Comparison of ENCODE assay signal across 23 cellular contexts in genomic region chr20:56179051-56179450, GRCh38.
A peak's percentile ranks its signal among the peaks of the same experiment; 100 is the strongest.
DNase-seq lines count a peak whose midpoint lies in the region; ATAC-seq and TF ChIP-seq lines count a peak whose summit lies in the region.
"Had no signal": no experiment of that assay in that cellular context is flagged by ENCODE, and none has a peak within 500 bp of the region (broad histone marks: within the 10 kb centered on the region; RNA-seq: fewer than 3 reads in every experiment).

No MANE protein-coding gene starts in this region.

- H3K27me3 ChIP-seq in RWPE2 (ENCODE audit: insufficient read depth, poor library complexity, severe bottlenecking) = peaks cover 32% of the 10 kb centered on the region
- H3K27me3 ChIP-seq: BE2C, BLaER1 had no signal

- in situ Hi-C loops in T47D (cut with HindIII; ENCODE audit: low pct_unique_long_range_greater_than_20kb, low sequenced_read_pairs) = no loop called here

- no peaks in the 10 kb centered on the region for H3K36me3 ChIP-seq in RWPE2 (ENCODE audit: low read depth)
- H3K36me3 ChIP-seq: BE2C, BLaER1 had no signal

- no peaks in the 10 kb centered on the region for H3K9me3 ChIP-seq in RWPE2 (ENCODE audit: severe bottlenecking)
- H3K9me3 ChIP-seq: BE2C, BLaER1 had no signal

- H3K4me3 Mint-ChIP-seq in MCF 10A (ENCODE audit: unreplicated experiment) = no peak overlapping the region
- H3K4me3 Mint-ChIP-seq: CD14-positive monocyte; CD4-positive, alpha-beta memory T cell; CD4-positive, CD25-positive, alpha-beta regulatory T cell; CD8-positive, alpha-beta memory T cell had no signal

- no peaks in the 10 kb centered on the region for H3K4me1 Mint-ChIP-seq in MCF 10A (ENCODE audit: insufficient read depth, unreplicated experiment)
- H3K4me1 Mint-ChIP-seq: CD14-positive monocyte; CD4-positive, alpha-beta memory T cell; CD4-positive, CD25-positive, alpha-beta regulatory T cell; CD8-positive, alpha-beta memory T cell had no signal

- intact Hi-C loops in MCF 10A (cut with micrococcal nuclease) = loop anchor here (10.0 kb wide), 1 partner anchor 1954 kb away; no protein-coding TSS in a partner anchor

- H3K4me3 ChIP-seq in RWPE2 (ENCODE audit: severe bottlenecking) = no peak overlapping the region
- H3K4me3 ChIP-seq: BLaER1, GM12878 had no signal

- POLR2A ChIA-PET in MCF 10A (lab: Yijun Ruan, JAX) = interaction anchor here (0.7 kb wide), 1 partner anchor 765 kb away, joined by 3 read pairs; no protein-coding TSS in a partner anchor

- H3K4me1 ChIP-seq in RWPE2 (ENCODE audit: insufficient read depth, poor library complexity, severe bottlenecking) = no peaks in the 10 kb centered on the region
- H3K4me1 ChIP-seq: BE2C, BLaER1 had no signal

- ATAC-seq in RWPE2 (ENCODE audit: low read depth) (peak; percentile 26; the same call in 2 of the 3 replicates), GM21825 (IDR thresholded peaks at IDR 0.05; ENCODE audit: unreplicated experiment) (no peak), left lobe of liver (no peak)
- ATAC-seq: GM12878 had no signal

- CTCF ChIA-PET in MCF 10A (lab: Yijun Ruan, JAX) = interaction anchor here (5.3 kb wide), 1 partner anchor 8 kb away, joined by 28 read pairs; no protein-coding TSS in a partner anchor

- H3K36me3 Mint-ChIP-seq in MCF 10A (ENCODE audit: insufficient read depth, unreplicated experiment) = no peaks in the 10 kb centered on the region
- H3K36me3 Mint-ChIP-seq: CD14-positive monocyte; CD4-positive, alpha-beta memory T cell; CD4-positive, CD25-positive, alpha-beta regulatory T cell; CD8-positive, alpha-beta memory T cell had no signal

- BruUV-seq in MCF 10A (replicated peaks; lab: Mats Ljungman, UMichigan) = no TSS peak

- peak; percentile 31 to 77 for DNase-seq in T47D (ENCODE audit: low read depth in 1 of 2, low spot score in 1 of 2)
- DNase-seq in MCF 10A (ENCODE audit: unreplicated experiment) = no peak
- no peak for DNase-seq in RWPE2 (ENCODE audit: low spot score)
- no peak for DNase-seq in left lobe of liver (ENCODE audit: low spot score)
- DNase-seq: 8988T; ACHN; BE2C; C1 segment of cervical spinal cord; CD4-positive, alpha-beta memory T cell; CD4-positive, CD25-positive, alpha-beta regulatory T cell; CD8-positive, alpha-beta memory T cell; COR-L47; DMS 273 treated with DMSO at 0.1 percent for 48 hours; DMS153; DMS53; DMS79; DND-41; EL; GDM1 had no signal

- TF ChIP-seq CTCF in MCF 10A (IDR thresholded peaks at IDR 0.05; ENCODE audit: unreplicated experiment) (no peak), RWPE2 (IDR thresholded peaks at IDR 0.05; ENCODE audit: poor library complexity, severe bottlenecking) (no peak)

- no peak overlapping the region for H3K27ac ChIP-seq in RWPE2 (ENCODE audit: poor library complexity, severe bottlenecking)
- H3K27ac ChIP-seq: BLaER1 had no signal

- H3K9me3 Mint-ChIP-seq in MCF 10A (ENCODE audit: unreplicated experiment) = no peaks in the 10 kb centered on the region

- no peak overlapping the region for H3K27ac Mint-ChIP-seq in MCF 10A (ENCODE audit: low read depth, unreplicated experiment)
- H3K27ac Mint-ChIP-seq: CD14-positive monocyte; CD4-positive, alpha-beta memory T cell; CD4-positive, CD25-positive, alpha-beta regulatory T cell; CD8-positive, alpha-beta memory T cell had no signal

- peaks cover 57% of the 10 kb centered on the region for H3K27me3 Mint-ChIP-seq in MCF 10A (ENCODE audit: insufficient read depth, unreplicated experiment)
- H3K27me3 Mint-ChIP-seq: CD4-positive, CD25-positive, alpha-beta regulatory T cell had no signal

Comparison
In these comparisons a context has a peak if more than half of its experiments do, and no peak if none do; other contexts are left out.
1. DNase-seq: peak in T47D (2 of 2); none in MCF 10A (single experiment), RWPE2 (single experiment) and left lobe of liver (single experiment).